In genomic region chr17:51005768-51006167, GRCh38 we compare ENCODE assay signal across 16 cellular contexts.
A peak's percentile ranks its signal among the peaks of the same experiment; 100 is the strongest.
DNase-seq lines count a peak whose midpoint lies in the region; ATAC-seq and TF ChIP-seq lines count a peak whose summit lies in the region.
"Had no signal": no experiment of that assay in that cellular context is flagged by ENCODE, and none has a peak within 500 bp of the region (broad histone marks: within the 10 kb centered on the region; RNA-seq: fewer than 3 reads in every experiment).

No MANE protein-coding gene starts in this region.

- DNase-seq in GM23248 (no peak), chondrocyte (ENCODE audit: low spot score) (no peak), midbrain (lab: John Stamatoyannopoulos, UW) (peak; percentile 13), Kasumi-1 (lab: John Stamatoyannopoulos, UW) (no peak)
- DNase-seq in stimulated activated CD8-positive, alpha-beta memory T cell treated with anti-CD3 and anti-CD28 coated beads, Interleukin-4, amount 100 ng/mL, for 48 hours = no peak
- DNase-seq: BE2C, DMS 273 treated with DMSO at 0.1 percent for 48 hours, HCEC 1CT, NCI-H1417 treated with DMSO at 0.1 percent for 48 hours, NCI-H2029 treated with DMSO at 0.1 percent for 48 hours, NCI-H524, Peyer's patch, SHP77 had no signal

- peaks cover 14% of the 10 kb centered on the region for H3K36me3 Mint-ChIP-seq in chondrocyte (ENCODE audit: low read depth)

- H3K9me3 Mint-ChIP-seq in chondrocyte (ENCODE audit: low read depth) = no peaks in the 10 kb centered on the region
- H3K9me3 Mint-ChIP-seq: IgD-negative memory B cell had no signal

- H3K27me3 Mint-ChIP-seq in chondrocyte (ENCODE audit: low read depth) = no peaks in the 10 kb centered on the region
- H3K27me3 Mint-ChIP-seq: IgD-negative memory B cell had no signal

- H3K79me2 ChIP-seq in GM23248 (ENCODE audit: insufficient read depth) = peaks cover 8% of the 10 kb centered on the region; the same call in 1 of the 2 replicates

- in situ Hi-C loops in GM23248 (cut with MboI) = no loop called here

- H3K9ac ChIP-seq in GM23248 = no peak overlapping the region

- no peak overlapping the region for H3K4me3 ChIP-seq in GM23248
- H3K4me3 ChIP-seq: Peyer's patch had no signal

- no peaks in the 10 kb centered on the region for H3K9me2 ChIP-seq in GM23248 (ENCODE audit: insufficient read depth)

- H2AFZ ChIP-seq in GM23248 = no peak overlapping the region

- H3K4me2 ChIP-seq in GM23248 (ENCODE audit: unreplicated experiment) = peak overlapping the region; percentile 7

- peaks cover 11% of the 10 kb centered on the region; the same call in 1 of the 2 replicates for H3K4me1 ChIP-seq in GM23248 (ENCODE audit: insufficient read depth)
- H3K4me1 ChIP-seq: BE2C, Peyer's patch had no signal

- no peak for TF ChIP-seq CTCF in chondrocyte (IDR thresholded peaks at IDR 0.05)

- H4K20me1 ChIP-seq in GM23248 (ENCODE audit: insufficient read depth) = 0 out of 2 replicates have a peak, but pooled peaks cover 3% of the 10 kb centered on the region

- no peaks in the 10 kb centered on the region for H3K9me3 ChIP-seq in GM23248 (ENCODE audit: low read depth)
- H3K9me3 ChIP-seq: BE2C, Peyer's patch had no signal

- H3K27me3 ChIP-seq in GM23248 (replicated peaks; ENCODE audit: insufficient read depth) = no peaks in the 10 kb centered on the region
- H3K27me3 ChIP-seq: BE2C, Peyer's patch had no signal

- no peak for ATAC-seq in HG02763 (IDR thresholded peaks at IDR 0.05; ENCODE audit: unreplicated experiment)

- peak overlapping the region; percentile 5 for H3K27ac Mint-ChIP-seq in chondrocyte (ENCODE audit: unreplicated experiment)

- H3K27ac ChIP-seq in GM23248 = 0 out of 2 replicates have a peak overlapping the region, but pooled peaks have one; percentile 53
- H3K27ac ChIP-seq in temporal lobe (ENCODE audit: low read depth, low read length) = peak overlapping the region; percentile 0
- H3K27ac ChIP-seq: Peyer's patch had no signal

- H3K4me3 Mint-ChIP-seq in chondrocyte (ENCODE audit: unreplicated experiment) = no peak overlapping the region
- H3K4me3 Mint-ChIP-seq: IgD-negative memory B cell had no signal

- WGBS in GM23248 (ENCODE audit: low coverage in 1 of 2, low lambda C conversion rate in 2 of 2, missing lambda C conversion rate in 2 of 2), 2 experiments = 94 to 100% methylated on average over 2 of the region's 2 CpGs

- peaks cover 8% of the 10 kb centered on the region for H3K4me1 Mint-ChIP-seq in chondrocyte (ENCODE audit: low read depth)

- peaks cover 22% of the 10 kb centered on the region; the same call in 1 of the 2 replicates for H3F3A ChIP-seq in GM23248 (ENCODE audit: insufficient read depth)

- H3K36me3 ChIP-seq in GM23248 (ENCODE audit: low read depth) = peaks cover 17% of the 10 kb centered on the region
